In genomic region chr6:159577564-159577963, GRCh38 we compare ENCODE assay signal across 17 cellular contexts.
DNase-seq lines count a peak whose midpoint lies in the region; ATAC-seq, FAIRE-seq and TF ChIP-seq lines count a peak whose summit lies in the region.
"Had no signal": no experiment of that assay in that cellular context is flagged by ENCODE, and none has a peak within 500 bp of the region (broad histone marks: within the 10 kb centered on the region; RNA-seq: fewer than 3 reads in every experiment).

No MANE protein-coding gene starts in this region.

- TF ChIP-seq CTCF in psoas muscle (IDR thresholded peaks at IDR 0.05), result no peak
- TF ChIP-seq CTCF in glutamatergic neuron (IDR thresholded peaks at IDR 0.05; ENCODE audit: partially characterized antibody, unreplicated experiment), result no peak

- H3K36me3 Mint-ChIP-seq in glutamatergic neuron (ENCODE audit: unreplicated experiment), result peaks cover 15% of the 10 kb centered on the region

- no peak overlapping the region for H3K27ac Mint-ChIP-seq in glutamatergic neuron (ENCODE audit: unreplicated experiment)
- H3K27ac Mint-ChIP-seq: activated CD4-positive, alpha-beta T cell treated with anti-CD3 and anti-CD28 coated beads, Interleukin-2, amount 10 ng/mL, durations not matched to agents 24 days and 14 days; activated T-cell treated with anti-CD3 and anti-CD28 coated beads, Interleukin-2, amount 50 U/mL, for 24 hours; T-helper 2 cell treated with Interferon-gamma antibody and Interleukin-4, amounts not matched to agents 5 μg/mL and 100 μg/mL, for 36 hours had no signal

- H3K36me3 ChIP-seq in psoas muscle (ENCODE audit: insufficient read depth in 1 of 2, low read depth in 1 of 2), result no peaks in the 10 kb centered on the region
- H3K36me3 ChIP-seq: tibial artery had no signal

- no peak overlapping the region for H3K27ac ChIP-seq in psoas muscle
- H3K27ac ChIP-seq: tibial artery had no signal

- intact Hi-C loops in psoas muscle (cut with DNase I), result no loop called here

- H3K4me1 ChIP-seq in psoas muscle, result no peaks in the 10 kb centered on the region

- no peak for TF ChIP-seq POLR2A in GM12892 (IDR thresholded peaks at IDR 0.05; ENCODE audit: low read depth, low read length)

- no peaks in the 10 kb centered on the region for H3K9me3 ChIP-seq in psoas muscle
- H3K9me3 ChIP-seq: tibial artery had no signal

- H3K27me3 Mint-ChIP-seq in glutamatergic neuron (ENCODE audit: unreplicated experiment), result no peaks in the 10 kb centered on the region
- H3K27me3 Mint-ChIP-seq: activated CD4-positive, alpha-beta T cell treated with anti-CD3 and anti-CD28 coated beads, Interleukin-2, amount 10 ng/mL, durations not matched to agents 24 days and 14 days had no signal

- no peaks in the 10 kb centered on the region for H3K9me3 Mint-ChIP-seq in glutamatergic neuron (ENCODE audit: unreplicated experiment)
- H3K9me3 Mint-ChIP-seq: activated CD4-positive, alpha-beta T cell treated with anti-CD3 and anti-CD28 coated beads, Interleukin-2, amount 10 ng/mL, durations not matched to agents 24 days and 14 days; T-helper 2 cell treated with Interferon-gamma antibody and Interleukin-4, amounts not matched to agents 5 μg/mL and 100 μg/mL, for 36 hours had no signal

- H3K4me3 Mint-ChIP-seq in glutamatergic neuron (ENCODE audit: unreplicated experiment), result no peak overlapping the region
- H3K4me3 Mint-ChIP-seq: activated CD4-positive, alpha-beta T cell treated with anti-CD3 and anti-CD28 coated beads, Interleukin-2, amount 10 ng/mL, durations not matched to agents 24 days and 14 days; activated T-cell treated with anti-CD3 and anti-CD28 coated beads, Interleukin-2, amount 50 U/mL, for 24 hours; T-helper 2 cell treated with Interferon-gamma antibody and Interleukin-4, amounts not matched to agents 5 μg/mL and 100 μg/mL, for 36 hours had no signal

- FAIRE-seq in RCC 7860 (lab: Jason Lieb, UNC) (peak; percentile 96), GM12892 (lab: Jason Lieb, UNC) (no peak)

- no peaks in the 10 kb centered on the region for H3K4me1 Mint-ChIP-seq in glutamatergic neuron (ENCODE audit: low read depth, unreplicated experiment)
- H3K4me1 Mint-ChIP-seq: activated CD4-positive, alpha-beta T cell treated with anti-CD3 and anti-CD28 coated beads, Interleukin-2, amount 10 ng/mL, durations not matched to agents 24 days and 14 days had no signal

- H3K27me3 ChIP-seq in psoas muscle (ENCODE audit: insufficient read depth in 3 of 3, low read length in 2 of 3), result no peaks in the 10 kb centered on the region
- H3K27me3 ChIP-seq: tibial artery had no signal

- WGBS in psoas muscle, 3 donors, result 46 to 61% (median 54%) methylated on average over 5 of the region's 5 CpGs

- ATAC-seq in esophagus mucosa (peak; percentile 97), psoas muscle (peak in 3 of 4 donors; percentile 16 to 34 (median 20)), GM18498 (IDR thresholded peaks at IDR 0.05; ENCODE audit: unreplicated experiment) (no peak)

- H3K4me3 ChIP-seq in psoas muscle, result no peak overlapping the region
- H3K4me3 ChIP-seq: tibial artery had no signal

- DNase-seq in ELR (ENCODE audit: low read depth) (peak; percentile 8), RCC 7860 (ENCODE audit: low spot score) (peak; percentile 88), psoas muscle (no peak), NCI-H446 (lab: John Stamatoyannopoulos, UW) (no peak), GM12892 (ENCODE audit: insufficient read length) (no peak), glutamatergic neuron (no peak)
- DNase-seq: activated CD4-positive, alpha-beta T cell treated with anti-CD3 and anti-CD28 coated beads, Interleukin-2, amount 10 ng/mL, durations not matched to agents 24 days and 14 days; activated T-cell treated with anti-CD3 and anti-CD28 coated beads, Interleukin-2, amount 50 U/mL, for 24 hours; amniotic stem cell; NCI-H1092; NCI-H524; posterior cingulate gyrus; RPMI8226; tibial artery had no signal

Comparison
In these comparisons a context has a peak if more than half of its experiments do, and no peak if none do; other contexts are left out.
1. DNase-seq: peak in ELR (single experiment) and RCC 7860 (single experiment); none in psoas muscle (0 of 2), NCI-H446 (0 of 2), GM12892 (single experiment) and glutamatergic neuron (single experiment).